In genomic region chr14:23588884-23589598, GRCh38 we compare ENCODE assay signal across 1 cellular context.
TF ChIP-seq lines count a peak whose summit lies in the region.

No MANE protein-coding gene starts in this region.

TF ChIP-seq in GM12878, 131 proteins besides CTCF, POLR2A, EP300 and RAD21:
- TF ChIP-seq NR2F1 (conservative IDR thresholded peaks at IDR 0.05) (no peak; the same call in 1 of the 2 replicates), MEF2A (IDR thresholded peaks at IDR 0.05; ENCODE audit: insufficient read depth, low read depth, low read length) (peak; percentile 76), KDM1A (IDR thresholded peaks at IDR 0.05; ENCODE audit: borderline replicate concordance) (no peak), SMARCA5 (IDR thresholded peaks at IDR 0.05) (peak; percentile 62; the same call in 1 of the 2 replicates), EED (IDR thresholded peaks at IDR 0.05; ENCODE audit: low read depth) (0 out of 2 replicates have a peak, but pooled peaks have one; percentile 11), POLR2AphosphoS2 (IDR thresholded peaks at IDR 0.05; ENCODE audit: low read depth, low read length) (peak; percentile 39; the same call in 1 of the 2 replicates), HSF1 (IDR thresholded peaks at IDR 0.05; ENCODE audit: low read depth, low read length) (peak; percentile 97), POLR2AphosphoS5 (IDR thresholded peaks at IDR 0.05; ENCODE audit: low read length) (peak; percentile 63; the same call in 1 of the 2 replicates), SUZ12 (IDR thresholded peaks at IDR 0.05; ENCODE audit: unreplicated experiment) (no peak), SIX5 (IDR thresholded peaks at IDR 0.05; ENCODE audit: low read depth, low read length, severe bottlenecking) (no peak), SMAD1 (IDR thresholded peaks at IDR 0.05; ENCODE audit: low read depth, partially characterized antibody) (peak; percentile 89), E4F1 (IDR thresholded peaks at IDR 0.05; ENCODE audit: borderline replicate concordance, partially characterized antibody) (no peak), TCF7 (IDR thresholded peaks at IDR 0.05; ENCODE audit: borderline replicate concordance) (no peak), HDAC6 (IDR thresholded peaks at IDR 0.05; ENCODE audit: unreplicated experiment) (no peak), SMAD5 (IDR thresholded peaks at IDR 0.05; ENCODE audit: low read depth) (no peak), NBN (IDR thresholded peaks at IDR 0.05) (0 out of 2 replicates have a peak, but pooled peaks have one; percentile 39), MXI1 (IDR thresholded peaks at IDR 0.05; ENCODE audit: low read depth, low read length) (0 out of 2 replicates have a peak, but pooled peaks have one; percentile 51), SPI1 (IDR thresholded peaks at IDR 0.05; ENCODE audit: borderline replicate concordance, insufficient read depth, low read depth, low read length) (peak; percentile 41; the same call in 1 of the 2 replicates), FOXM1 (IDR thresholded peaks at IDR 0.05; ENCODE audit: low read depth, low read length) (0 out of 2 replicates have a peak, but pooled peaks have one; percentile 47), RELA (IDR thresholded peaks at IDR 0.05; ENCODE audit: borderline replicate concordance, partially characterized antibody) (peak; percentile 53), BHLHE40 (IDR thresholded peaks at IDR 0.05; ENCODE audit: borderline replicate concordance in 1 of 2, low read depth in 2 of 2, low read length in 1 of 2) (peak in 1 of 2 experiments; percentile 10; a peak in 1 of 4 replicates), PAX5 (IDR thresholded peaks at IDR 0.05; ENCODE audit: borderline replicate concordance, low read depth, low read length) (peak; percentile 44; the same call in 1 of the 2 replicates), SMC3 (IDR thresholded peaks at IDR 0.05; ENCODE audit: borderline replicate concordance, low read length) (peak; percentile 95), IRF4 (IDR thresholded peaks at IDR 0.05; ENCODE audit: low read depth, low read length) (peak; percentile 77), KAT2A (conservative IDR thresholded peaks at IDR 0.05; ENCODE audit: control insufficient read depth, low read depth, low read length) (no peak), TCF12 (IDR thresholded peaks at IDR 0.05; ENCODE audit: low read depth, low read length) (peak; percentile 74; the same call in 1 of the 2 replicates), YY1 (IDR thresholded peaks at IDR 0.05; ENCODE audit: low read depth, low read length) (peak; percentile 78)
- TF ChIP-seq, protein P1, sequence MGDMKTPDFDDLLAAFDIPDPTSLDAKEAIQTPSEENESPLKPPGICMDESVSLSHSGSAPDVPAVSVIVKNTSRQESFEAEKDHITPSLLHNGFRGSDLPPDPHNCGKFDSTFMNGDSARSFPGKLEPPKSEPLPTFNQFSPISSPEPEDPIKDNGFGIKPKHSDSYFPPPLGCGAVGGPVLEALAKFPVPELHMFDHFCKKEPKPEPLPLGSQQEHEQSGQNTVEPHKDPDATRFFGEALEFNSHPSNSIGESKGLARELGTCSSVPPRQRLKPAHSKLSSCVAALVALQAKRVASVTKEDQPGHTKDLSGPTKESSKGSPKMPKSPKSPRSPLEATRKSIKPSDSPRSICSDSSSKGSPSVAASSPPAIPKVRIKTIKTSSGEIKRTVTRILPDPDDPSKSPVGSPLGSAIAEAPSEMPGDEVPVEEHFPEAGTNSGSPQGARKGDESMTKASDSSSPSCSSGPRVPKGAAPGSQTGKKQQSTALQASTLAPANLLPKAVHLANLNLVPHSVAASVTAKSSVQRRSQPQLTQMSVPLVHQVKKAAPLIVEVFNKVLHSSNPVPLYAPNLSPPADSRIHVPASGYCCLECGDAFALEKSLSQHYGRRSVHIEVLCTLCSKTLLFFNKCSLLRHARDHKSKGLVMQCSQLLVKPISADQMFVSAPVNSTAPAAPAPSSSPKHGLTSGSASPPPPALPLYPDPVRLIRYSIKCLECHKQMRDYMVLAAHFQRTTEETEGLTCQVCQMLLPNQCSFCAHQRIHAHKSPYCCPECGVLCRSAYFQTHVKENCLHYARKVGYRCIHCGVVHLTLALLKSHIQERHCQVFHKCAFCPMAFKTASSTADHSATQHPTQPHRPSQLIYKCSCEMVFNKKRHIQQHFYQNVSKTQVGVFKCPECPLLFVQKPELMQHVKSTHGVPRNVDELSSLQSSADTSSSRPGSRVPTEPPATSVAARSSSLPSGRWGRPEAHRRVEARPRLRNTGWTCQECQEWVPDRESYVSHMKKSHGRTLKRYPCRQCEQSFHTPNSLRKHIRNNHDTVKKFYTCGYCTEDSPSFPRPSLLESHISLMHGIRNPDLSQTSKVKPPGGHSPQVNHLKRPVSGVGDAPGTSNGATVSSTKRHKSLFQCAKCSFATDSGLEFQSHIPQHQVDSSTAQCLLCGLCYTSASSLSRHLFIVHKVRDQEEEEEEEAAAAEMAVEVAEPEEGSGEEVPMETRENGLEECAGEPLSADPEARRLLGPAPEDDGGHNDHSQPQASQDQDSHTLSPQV (IDR thresholded peaks at IDR 0.05) = 0 out of 2 replicates have a peak, but pooled peaks have one; percentile 39
- TF ChIP-seq, protein P2, sequence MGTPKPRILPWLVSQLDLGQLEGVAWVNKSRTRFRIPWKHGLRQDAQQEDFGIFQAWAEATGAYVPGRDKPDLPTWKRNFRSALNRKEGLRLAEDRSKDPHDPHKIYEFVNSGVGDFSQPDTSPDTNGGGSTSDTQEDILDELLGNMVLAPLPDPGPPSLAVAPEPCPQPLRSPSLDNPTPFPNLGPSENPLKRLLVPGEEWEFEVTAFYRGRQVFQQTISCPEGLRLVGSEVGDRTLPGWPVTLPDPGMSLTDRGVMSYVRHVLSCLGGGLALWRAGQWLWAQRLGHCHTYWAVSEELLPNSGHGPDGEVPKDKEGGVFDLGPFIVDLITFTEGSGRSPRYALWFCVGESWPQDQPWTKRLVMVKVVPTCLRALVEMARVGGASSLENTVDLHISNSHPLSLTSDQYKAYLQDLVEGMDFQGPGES (IDR thresholded peaks at IDR 0.05) = no peak
- TF ChIP-seq, protein P3, sequence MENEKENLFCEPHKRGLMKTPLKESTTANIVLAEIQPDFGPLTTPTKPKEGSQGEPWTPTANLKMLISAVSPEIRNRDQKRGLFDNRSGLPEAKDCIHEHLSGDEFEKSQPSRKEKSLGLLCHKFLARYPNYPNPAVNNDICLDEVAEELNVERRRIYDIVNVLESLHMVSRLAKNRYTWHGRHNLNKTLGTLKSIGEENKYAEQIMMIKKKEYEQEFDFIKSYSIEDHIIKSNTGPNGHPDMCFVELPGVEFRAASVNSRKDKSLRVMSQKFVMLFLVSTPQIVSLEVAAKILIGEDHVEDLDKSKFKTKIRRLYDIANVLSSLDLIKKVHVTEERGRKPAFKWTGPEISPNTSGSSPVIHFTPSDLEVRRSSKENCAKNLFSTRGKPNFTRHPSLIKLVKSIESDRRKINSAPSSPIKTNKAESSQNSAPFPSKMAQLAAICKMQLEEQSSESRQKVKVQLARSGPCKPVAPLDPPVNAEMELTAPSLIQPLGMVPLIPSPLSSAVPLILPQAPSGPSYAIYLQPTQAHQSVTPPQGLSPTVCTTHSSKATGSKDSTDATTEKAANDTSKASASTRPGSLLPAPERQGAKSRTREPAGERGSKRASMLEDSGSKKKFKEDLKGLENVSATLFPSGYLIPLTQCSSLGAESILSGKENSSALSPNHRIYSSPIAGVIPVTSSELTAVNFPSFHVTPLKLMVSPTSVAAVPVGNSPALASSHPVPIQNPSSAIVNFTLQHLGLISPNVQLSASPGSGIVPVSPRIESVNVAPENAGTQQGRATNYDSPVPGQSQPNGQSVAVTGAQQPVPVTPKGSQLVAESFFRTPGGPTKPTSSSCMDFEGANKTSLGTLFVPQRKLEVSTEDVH (IDR thresholded peaks at IDR 0.05; ENCODE audit: low read depth, partially characterized antibody) = no peak
- TF ChIP-seq, protein P4, sequence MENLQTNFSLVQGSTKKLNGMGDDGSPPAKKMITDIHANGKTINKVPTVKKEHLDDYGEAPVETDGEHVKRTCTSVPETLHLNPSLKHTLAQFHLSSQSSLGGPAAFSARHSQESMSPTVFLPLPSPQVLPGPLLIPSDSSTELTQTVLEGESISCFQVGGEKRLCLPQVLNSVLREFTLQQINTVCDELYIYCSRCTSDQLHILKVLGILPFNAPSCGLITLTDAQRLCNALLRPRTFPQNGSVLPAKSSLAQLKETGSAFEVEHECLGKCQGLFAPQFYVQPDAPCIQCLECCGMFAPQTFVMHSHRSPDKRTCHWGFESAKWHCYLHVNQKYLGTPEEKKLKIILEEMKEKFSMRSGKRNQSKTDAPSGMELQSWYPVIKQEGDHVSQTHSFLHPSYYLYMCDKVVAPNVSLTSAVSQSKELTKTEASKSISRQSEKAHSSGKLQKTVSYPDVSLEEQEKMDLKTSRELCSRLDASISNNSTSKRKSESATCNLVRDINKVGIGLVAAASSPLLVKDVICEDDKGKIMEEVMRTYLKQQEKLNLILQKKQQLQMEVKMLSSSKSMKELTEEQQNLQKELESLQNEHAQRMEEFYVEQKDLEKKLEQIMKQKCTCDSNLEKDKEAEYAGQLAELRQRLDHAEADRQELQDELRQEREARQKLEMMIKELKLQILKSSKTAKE (IDR thresholded peaks at IDR 0.05; ENCODE audit: low read depth, poor library complexity, severe bottlenecking) = peak; percentile 71
TF ChIP-seq in GM12878: peak in this region for 20.
